In genomic region chr11:78189851-78190250, GRCh38 we compare ENCODE assay signal across 8 cellular contexts. TPM values are rescaled to one million over a fixed set of nuclear protein-coding genes. Genes with fewer than 3 reads are reported as not detected.
DNase-seq lines count a peak whose midpoint lies in the region; ATAC-seq and TF ChIP-seq lines count a peak whose summit lies in the region.

No MANE protein-coding gene starts in this region.

- ATAC-seq in GM21717 (IDR thresholded peaks at IDR 0.05; ENCODE audit: unreplicated experiment) = no peak

- H2BK120ac ChIP-seq in neuronal stem cell (ENCODE audit: low read depth, low read length) = no peak overlapping the region

- no peak overlapping the region for H2AK5ac ChIP-seq in neuronal stem cell (ENCODE audit: low read depth, low read length)

- H4K91ac ChIP-seq in neuronal stem cell (ENCODE audit: low read depth, low read length, poor library complexity) = no peak overlapping the region

- no peak overlapping the region for H4K8ac ChIP-seq in neuronal stem cell (ENCODE audit: low read depth, low read length)

- H3K27me3 ChIP-seq in BLaER1 (no peaks in the 10 kb centered on the region), MG63 (no peaks in the 10 kb centered on the region), neuronal stem cell (ENCODE audit: control insufficient read depth in 3 of 3, insufficient read depth in 3 of 3, low read depth in 1 of 3, low read length in 3 of 3) (no peaks in the 10 kb centered on the region), H7 (ENCODE audit: control insufficient read depth, insufficient read depth, low read length) (peaks cover 6% of the 10 kb centered on the region; the same call in 1 of the 2 replicates)

- H3K18ac ChIP-seq in neuronal stem cell (ENCODE audit: low read length) = no peak overlapping the region

- H2BK15ac ChIP-seq in neuronal stem cell (ENCODE audit: low read length) = no peak overlapping the region

- H3K4me1 ChIP-seq in BLaER1 (peaks cover 61% of the 10 kb centered on the region), neuronal stem cell (ENCODE audit: control insufficient read depth in 2 of 2, insufficient read depth in 1 of 2, low read depth in 1 of 2, low read length in 2 of 2) (peaks cover 12 to 25% of the 10 kb centered on the region in 2 donors)

- DNase-seq in MG63 = no peak
- no peak for DNase-seq in coronary artery (ENCODE audit: low spot score)
- DNase-seq in neuronal stem cell (ENCODE audit: low spot score) = no peak
- no peak for DNase-seq in NCI-H446 treated with DMSO at 0.1 percent for 48 hours (lab: John Stamatoyannopoulos, UW)
- DNase-seq in GM03348 (ENCODE audit: low spot score) = no peak
- DNase-seq in H7 = no peak

- H3K36me3 ChIP-seq in BLaER1 (no peaks in the 10 kb centered on the region), MG63 (no peaks in the 10 kb centered on the region; the same call in 1 of the 2 replicates), neuronal stem cell (replicated peaks in 1 of 2; ENCODE audit: control insufficient read depth in 2 of 2, insufficient read depth in 2 of 2, low read length in 2 of 2) (no peaks in the 10 kb centered on the region), H7 (replicated peaks; ENCODE audit: control insufficient read depth, insufficient read depth, low read length) (no peaks in the 10 kb centered on the region)

- H2AFZ ChIP-seq in neuronal stem cell (ENCODE audit: low read length) = peak overlapping the region; percentile 97

- no peak for TF ChIP-seq CTCF in coronary artery (IDR thresholded peaks at IDR 0.05)

- H3K14ac ChIP-seq in neuronal stem cell (ENCODE audit: low read length) = no peak overlapping the region

- H3K4me2 ChIP-seq in BLaER1 (peak overlapping the region; percentile 93), neuronal stem cell (ENCODE audit: insufficient read depth, low read length, poor library complexity, severe bottlenecking) (no peak overlapping the region)

- peaks cover 7% of the 10 kb centered on the region for H3K79me1 ChIP-seq in neuronal stem cell (ENCODE audit: low read depth, low read length)

- no peak overlapping the region for H2BK5ac ChIP-seq in neuronal stem cell (ENCODE audit: low read length)

- H3K9me3 ChIP-seq in BLaER1 (no peaks in the 10 kb centered on the region), MG63 (no peaks in the 10 kb centered on the region), neuronal stem cell (replicated peaks in 1 of 2; ENCODE audit: control insufficient read depth in 2 of 2, insufficient read depth in 1 of 2, low read depth in 1 of 2, low read length in 2 of 2) (no peaks in the 10 kb centered on the region)

- H3K4ac ChIP-seq in neuronal stem cell (ENCODE audit: low read length) = no peak overlapping the region

- H3K4me3 ChIP-seq in BLaER1 = peak overlapping the region; percentile 92
- peak overlapping the region; percentile 94 for H3K4me3 ChIP-seq in MG63
- peak overlapping the region; percentile 92 for H3K4me3 ChIP-seq in coronary artery
- peak overlapping the region in 1 of 2 donors; percentile 95 for H3K4me3 ChIP-seq in neuronal stem cell (ENCODE audit: low read length in 2 of 2)
- H3K4me3 ChIP-seq in H7 (ENCODE audit: insufficient read depth, low read depth, low read length) = no peak overlapping the region

- no peaks in the 10 kb centered on the region for H4K20me1 ChIP-seq in BLaER1

- no peak overlapping the region for H2BK12ac ChIP-seq in neuronal stem cell (ENCODE audit: low read length)

- H3K23ac ChIP-seq in neuronal stem cell (ENCODE audit: low read depth, low read length, poor library complexity) = no peak overlapping the region

- H3K9ac ChIP-seq in BLaER1 (peak overlapping the region; percentile 84; the same call in 1 of the 2 replicates), neuronal stem cell (ENCODE audit: low read depth, low read length, poor library complexity) (no peak overlapping the region)

- no CpG with 5 or more reads among the region's 3 CpGs for WGBS in neuronal stem cell (ENCODE audit: extremely low coverage in 2 of 2, insufficient read length in 2 of 2, insufficient replicate concordance in 1 of 2), 2 donors

- H3K27ac ChIP-seq in BLaER1 (peak overlapping the region; percentile 36; the same call in 1 of the 2 replicates), coronary artery (peak overlapping the region; percentile 92 to 96), neuronal stem cell (replicated peaks; ENCODE audit: low read length) (no peak overlapping the region)

RNA-seq across cellular contexts. Expression of gene USP35, which starts 1.1 kb away (rescaled TPM):
- total RNA-seq in MG63 (2014; rRNA removed; shearing (Covaris generic); ENCODE audit: low replicate concordance) = 3.9 and 4.5 TPM in 2 replicates
- polyA plus RNA-seq in neuronal stem cell (2013, experiment 1 of 2) = 4.6 TPM
- polyA plus RNA-seq in neuronal stem cell (2013, experiment 2 of 2) = 4.7 TPM
- 5.1 and 7.5 TPM in 2 replicates for total RNA-seq in H7 (2014; rRNA removed; shearing (Covaris generic))

RNA-seq across cellular contexts. Expression of gene KCTD21, which starts 1.4 kb away (rescaled TPM):
- total RNA-seq in MG63 (2014; rRNA removed; shearing (Covaris generic); ENCODE audit: low replicate concordance) = 1.7 and 4.3 TPM in 2 replicates
- polyA plus RNA-seq in neuronal stem cell (2013, experiment 1 of 2) = 2.4 TPM
- 2.6 TPM for polyA plus RNA-seq in neuronal stem cell (2013, experiment 2 of 2)
- total RNA-seq in H7 (2014; rRNA removed; shearing (Covaris generic)) = 2.8 and 3.2 TPM in 2 replicates

RNA-seq across cellular contexts. Expression of gene ALG8, which starts 50.4 kb away (rescaled TPM):
- 33.6 and 110 TPM in 2 replicates for total RNA-seq in MG63 (2014; rRNA removed; shearing (Covaris generic); ENCODE audit: low replicate concordance)
- polyA plus RNA-seq in neuronal stem cell (2013, experiment 1 of 2) = 67.7 TPM
- polyA plus RNA-seq in neuronal stem cell (2013, experiment 2 of 2) = 67.9 TPM
- total RNA-seq in H7 (2014; rRNA removed; shearing (Covaris generic)) = 54.9 and 58.1 TPM in 2 replicates
